Comparison of ENCODE assay signal across 23 cellular contexts in the genomic region with DNA sequence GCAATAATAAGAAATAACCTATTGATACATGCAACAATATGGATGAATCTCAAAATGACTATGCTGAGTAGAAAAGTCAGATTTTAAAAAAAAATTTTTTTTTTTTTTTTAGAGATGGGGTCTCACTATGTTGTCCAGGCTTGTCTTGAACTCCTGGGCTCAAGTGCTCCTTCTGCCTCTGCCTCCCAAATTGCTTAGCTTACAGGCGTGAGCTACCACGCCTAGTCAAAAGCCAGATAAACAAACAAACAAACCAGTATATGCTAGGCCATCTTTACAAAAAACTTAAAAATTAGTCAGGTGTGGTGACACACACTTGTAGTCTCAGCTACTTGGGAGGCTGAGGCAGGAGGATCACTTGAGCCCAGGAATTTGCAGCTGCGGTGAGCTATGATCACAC.
"Had no signal": no experiment of that assay in that cellular context is flagged by ENCODE, and none has a peak within 500 bp of the region (broad histone marks: within the 10 kb centered on the region; RNA-seq: fewer than 3 reads in every experiment).

No MANE protein-coding gene starts in this region.

- H3K36me3 ChIP-seq: colonic mucosa, pancreas, prostate gland, upper lobe of right lung had no signal

- H3K27me3 ChIP-seq: colonic mucosa, pancreas, spleen, suprapubic skin, tibial artery, upper lobe of right lung had no signal

- DNase-seq: activated CD4-positive, alpha-beta T cell treated with anti-CD3 and anti-CD28 coated beads, Interleukin-2, amount 10 ng/mL, durations not matched to agents 7 days and 5 days; activated CD4-positive, CD25-positive, alpha-beta regulatory T cell treated with anti-CD3 and anti-CD28 coated beads, Interleukin-2, amount 50 U/mL, for 72 hours; activated CD8-positive, alpha-beta T cell treated with anti-CD3 and anti-CD28 coated beads for 36 hours; activated gamma-delta T cell treated with Interleukin-2 at 50 U/mL for 16 hours; activated naive CD4-positive, alpha-beta T cell treated with anti-CD3 and anti-CD28 coated beads, Interleukin-2, amount 50 U/mL, for 16 hours; activated T-cell treated with anti-CD3 and anti-CD28 coated beads, Interleukin-2, amount 50 U/mL, for 4 hours; colonic mucosa; effector CD8-positive, alpha-beta T cell; left ventricle myocardium inferior; mucosa of descending colon; nucleus accumbens; pancreas; spleen; stimulated activated naive CD4-positive, alpha-beta T cell; T-helper 17 cell; T1000; tibial artery; upper lobe of right lung; WERI-Rb-1 had no signal

- H3K9me3 Mint-ChIP-seq: activated T-cell treated with anti-CD3 and anti-CD28 coated beads, Interleukin-2, amount 50 U/mL, for 4 hours; activated T-helper 17 cell treated with anti-CD3 and anti-CD28 coated beads, Interleukin-2, amount 50 U/mL, for 72 hours had no signal

- H3K4me3 Mint-ChIP-seq: activated CD4-positive, alpha-beta T cell treated with anti-CD3 and anti-CD28 coated beads, Interleukin-2, amount 10 ng/mL, durations not matched to agents 7 days and 5 days; activated CD8-positive, alpha-beta T cell treated with anti-CD3 and anti-CD28 coated beads for 36 hours; activated T-cell treated with anti-CD3 and anti-CD28 coated beads, Interleukin-2, amount 50 U/mL, for 4 hours; activated T-helper 17 cell treated with anti-CD3 and anti-CD28 coated beads, Interleukin-2, amount 50 U/mL, for 72 hours; T-helper 17 cell had no signal

- H3K27me3 Mint-ChIP-seq: activated CD4-positive, alpha-beta T cell treated with anti-CD3 and anti-CD28 coated beads, Interleukin-2, amount 10 ng/mL, durations not matched to agents 7 days and 5 days; activated CD8-positive, alpha-beta T cell treated with anti-CD3 and anti-CD28 coated beads for 36 hours; activated T-helper 17 cell treated with anti-CD3 and anti-CD28 coated beads, Interleukin-2, amount 50 U/mL, for 72 hours; T-helper 17 cell had no signal

- H3K4me3 ChIP-seq: colonic mucosa, left ventricle myocardium inferior, lung, mucosa of descending colon, pancreas, prostate gland, spleen, suprapubic skin, tibial artery, upper lobe of right lung had no signal

- H3K27ac ChIP-seq: colonic mucosa, left ventricle myocardium inferior, pancreas, prostate gland, spleen, suprapubic skin, tibial artery, upper lobe of right lung, WERI-Rb-1 had no signal

- H3K9me3 ChIP-seq: colonic mucosa, left ventricle myocardium inferior, mucosa of descending colon, pancreas, prostate gland, suprapubic skin, tibial artery, upper lobe of right lung had no signal

- ATAC-seq: mucosa of descending colon, pancreas, T-helper 17 cell, upper lobe of right lung had no signal

- H3K27ac Mint-ChIP-seq: activated CD4-positive, alpha-beta T cell treated with anti-CD3 and anti-CD28 coated beads, Interleukin-2, amount 10 ng/mL, durations not matched to agents 7 days and 5 days; activated CD8-positive, alpha-beta T cell treated with anti-CD3 and anti-CD28 coated beads for 36 hours; activated T-helper 17 cell treated with anti-CD3 and anti-CD28 coated beads, Interleukin-2, amount 50 U/mL, for 72 hours; T-helper 17 cell had no signal

- H3K4me1 ChIP-seq: colonic mucosa, prostate gland had no signal
